17 cellular contexts compared by ENCODE assay signal in the genomic region with DNA sequence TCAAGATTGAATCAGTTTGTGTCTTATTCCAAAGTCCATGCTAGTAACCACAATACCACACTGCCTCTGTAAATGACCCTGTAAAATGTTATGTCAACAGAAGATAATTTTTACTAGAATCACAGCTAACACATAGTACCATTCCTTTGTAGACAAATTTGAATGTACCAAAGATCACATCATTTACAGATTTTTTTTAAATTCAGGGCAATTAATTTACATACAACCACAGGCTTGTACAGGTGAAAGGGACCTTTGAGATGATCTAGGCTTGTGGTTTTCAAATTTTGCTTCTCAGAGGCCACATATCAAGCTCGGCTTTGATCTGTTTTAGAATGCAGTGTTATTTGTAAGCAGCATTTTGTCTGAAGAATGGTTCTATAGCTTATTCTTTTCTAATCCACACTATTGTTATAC.
DNase-seq lines count a peak whose midpoint lies in the region; ATAC-seq, FAIRE-seq and TF ChIP-seq lines count a peak whose summit lies in the region.
"Had no signal": no experiment of that assay in that cellular context is flagged by ENCODE, and none has a peak within 500 bp of the region (broad histone marks: within the 10 kb centered on the region; RNA-seq: fewer than 3 reads in every experiment).

No MANE protein-coding gene starts in this region.

- no peak for ATAC-seq in pancreas
- ATAC-seq in HG02852 (IDR thresholded peaks at IDR 0.05; ENCODE audit: unreplicated experiment) = no peak
- ATAC-seq: A549 had no signal

- H3K27ac ChIP-seq in VCaP (peak overlapping the region; percentile 85), pancreas (no peak overlapping the region)
- H3K27ac ChIP-seq: A549, HL-60 had no signal

- peak; percentile 29 for FAIRE-seq in pancreas (lab: Jason Lieb, UNC)
- FAIRE-seq: A549 had no signal

- 88 to 95% methylated on average over 1 of the region's 1 CpG for WGBS in pancreas, 2 donors

- TF ChIP-seq CTCF in VCaP (conservative IDR thresholded peaks at IDR 0.05) = no peak
- no peak for TF ChIP-seq CTCF in pancreas (IDR thresholded peaks at IDR 0.05)

- H3K9me3 ChIP-seq in pancreas = no peaks in the 10 kb centered on the region
- H3K9me3 ChIP-seq: A549 had no signal

- H3K4me3 ChIP-seq in pancreas = no peak overlapping the region
- H3K4me3 ChIP-seq: A549 had no signal

- peak; percentile 18 for DNase-seq in EH (ENCODE audit: low read depth)
- peak; percentile 50 for DNase-seq in LoVo (ENCODE audit: low spot score)
- no peak for DNase-seq in pancreas
- no peak for DNase-seq in glomerular visceral epithelial cell (ENCODE audit: extremely low spot score)
- DNase-seq in NCI-H2029 (lab: John Stamatoyannopoulos, UW) = no peak
- DNase-seq: DMS79, H7, KBM-7, NCI-H1694, NCI-H446, NCI-H526 treated with DMSO at 0.1 percent for 48 hours, SHP77, SW 1271 had no signal

- no peaks in the 10 kb centered on the region for H3K4me1 ChIP-seq in pancreas

- no peaks in the 10 kb centered on the region for H3K36me3 ChIP-seq in pancreas

- intact Hi-C loops in pancreas (cut with DNase I) = no loop called here

- H3K27me3 ChIP-seq in pancreas = no peaks in the 10 kb centered on the region

Comparison
In these comparisons a context has a peak if more than half of its experiments do, and no peak if none do; other contexts are left out.
1. DNase-seq: peak in EH (single experiment) and LoVo (single experiment); none in pancreas (0 of 6), glomerular visceral epithelial cell (single experiment) and NCI-H2029 (single experiment).